In genomic region chr4:87032884-87033533, GRCh38 we compare ENCODE assay signal across 12 cellular contexts.
DNase-seq lines count a peak whose midpoint lies in the region; ATAC-seq and TF ChIP-seq lines count a peak whose summit lies in the region.
"Had no signal": no experiment of that assay in that cellular context is flagged by ENCODE, and none has a peak within 500 bp of the region (broad histone marks: within the 10 kb centered on the region; RNA-seq: fewer than 3 reads in every experiment).

No MANE protein-coding gene starts in this region.

- H3K4me3 Mint-ChIP-seq in immature natural killer cell = no peak overlapping the region
- H3K4me3 Mint-ChIP-seq in naive thymus-derived CD8-positive, alpha-beta T cell = no peak overlapping the region
- H3K4me3 Mint-ChIP-seq: activated CD8-positive, alpha-beta T cell treated with anti-CD3 and anti-CD28 coated beads for 36 hours had no signal

- POLR2A ChIA-PET in naive thymus-derived CD8-positive, alpha-beta T cell (lab: Charles Lee) = interaction anchor here (1.1 kb wide), 1 partner anchor 27 kb away, joined by 4 read pairs; no protein-coding TSS in a partner anchor

- H3K4me3 ChIP-seq in astrocyte of the spinal cord (ENCODE audit: low read depth, low read length) = no peak overlapping the region
- H3K4me3 ChIP-seq in left ventricle myocardium inferior = peak overlapping the region; percentile 43
- H3K4me3 ChIP-seq in retinal pigment epithelial cell (ENCODE audit: low read length) = no peak overlapping the region
- H3K4me3 ChIP-seq in effector memory CD4-positive, alpha-beta T cell (ENCODE audit: insufficient read depth, low read depth, low read length, poor library complexity, severe bottlenecking) = no peak overlapping the region

- no peaks in the 10 kb centered on the region for H3K9me3 ChIP-seq in left ventricle myocardium inferior (replicated peaks)
- H3K9me3 ChIP-seq in effector memory CD4-positive, alpha-beta T cell (ENCODE audit: control insufficient read depth, low read length) = no peaks in the 10 kb centered on the region

- ATAC-seq in naive thymus-derived CD8-positive, alpha-beta T cell = no peak
- ATAC-seq in HG03097 (IDR thresholded peaks at IDR 0.05; ENCODE audit: low FRiP score, unreplicated experiment) = no peak
- ATAC-seq: activated CD8-positive, alpha-beta T cell treated with anti-CD3 and anti-CD28 coated beads for 36 hours had no signal

- no peak for TF ChIP-seq CTCF in astrocyte of the spinal cord (IDR thresholded peaks at IDR 0.05; ENCODE audit: low read depth, low read length)
- TF ChIP-seq CTCF in left ventricle myocardium inferior (IDR thresholded peaks at IDR 0.05; ENCODE audit: borderline replicate concordance) = no peak
- TF ChIP-seq CTCF in retinal pigment epithelial cell (conservative IDR thresholded peaks at IDR 0.05; ENCODE audit: low read depth, low read length) = no peak

- intact Hi-C loops in left ventricle myocardium inferior (cut with micrococcal nuclease) = no loop called here

- H3K9me3 Mint-ChIP-seq in immature natural killer cell = no peaks in the 10 kb centered on the region
- no peaks in the 10 kb centered on the region for H3K9me3 Mint-ChIP-seq in naive thymus-derived CD8-positive, alpha-beta T cell
- H3K9me3 Mint-ChIP-seq: activated CD8-positive, alpha-beta T cell treated with anti-CD3 and anti-CD28 coated beads for 36 hours had no signal

- in situ Hi-C loops in astrocyte of the spinal cord (cut with HindIII; ENCODE audit: low sequenced_read_pairs) = no loop called here

- H3K36me3 Mint-ChIP-seq in immature natural killer cell = no peaks in the 10 kb centered on the region
- peaks cover 0 to 8% (median 0%) of the 10 kb centered on the region in 3 donors for H3K36me3 Mint-ChIP-seq in naive thymus-derived CD8-positive, alpha-beta T cell

- H3K4me1 ChIP-seq in left ventricle myocardium inferior = peaks cover 100% of the 10 kb centered on the region
- no peaks in the 10 kb centered on the region for H3K4me1 ChIP-seq in effector memory CD4-positive, alpha-beta T cell (ENCODE audit: control insufficient read depth, insufficient read depth, low read length, poor library complexity, severe bottlenecking)

- DNase-seq in GM03348 (ENCODE audit: low spot score) (peak; percentile 71), astrocyte of the spinal cord (ENCODE audit: low read depth, low spot score) (peak; percentile 83), left ventricle myocardium inferior (no peak), retinal pigment epithelial cell (ENCODE audit: low read depth) (peak; percentile 74), immature natural killer cell (no peak)
- DNase-seq in effector memory CD4-positive, alpha-beta T cell = no peak
- DNase-seq in naive thymus-derived CD8-positive, alpha-beta T cell = no peak
- DNase-seq: activated CD8-positive, alpha-beta T cell treated with anti-CD3 and anti-CD28 coated beads for 36 hours; DMS79 treated with DMSO at 0.1 percent for 48 hours; stimulated activated CD4-positive, alpha-beta T cell treated with anti-CD3 and anti-CD28 coated beads, Interleukin-15, amount 100 ng/mL, for 24 hours had no signal

- H3K27ac Mint-ChIP-seq in immature natural killer cell = no peak overlapping the region
- no peak overlapping the region for H3K27ac Mint-ChIP-seq in naive thymus-derived CD8-positive, alpha-beta T cell
- H3K27ac Mint-ChIP-seq: activated CD8-positive, alpha-beta T cell treated with anti-CD3 and anti-CD28 coated beads for 36 hours had no signal

- H3K4me1 Mint-ChIP-seq in immature natural killer cell = peaks cover 0 to 46% of the 10 kb centered on the region in 2 donors
- H3K4me1 Mint-ChIP-seq in naive thymus-derived CD8-positive, alpha-beta T cell = peaks cover 17 to 49% (median 28%) of the 10 kb centered on the region in 4 donors

- H3K27ac ChIP-seq in left ventricle myocardium inferior (replicated peaks) = peak overlapping the region; percentile 92
- H3K27ac ChIP-seq in effector memory CD4-positive, alpha-beta T cell (ENCODE audit: insufficient read depth, low read length, poor library complexity, severe bottlenecking) = no peak overlapping the region
- H3K27ac ChIP-seq: epithelial cell of prostate had no signal

- no peaks in the 10 kb centered on the region for H3K27me3 Mint-ChIP-seq in immature natural killer cell (ENCODE audit: low read depth in 3 of 3)
- no peaks in the 10 kb centered on the region for H3K27me3 Mint-ChIP-seq in naive thymus-derived CD8-positive, alpha-beta T cell
- H3K27me3 Mint-ChIP-seq: activated CD8-positive, alpha-beta T cell treated with anti-CD3 and anti-CD28 coated beads for 36 hours had no signal

- H3K36me3 ChIP-seq in left ventricle myocardium inferior = no peaks in the 10 kb centered on the region
- no peaks in the 10 kb centered on the region for H3K36me3 ChIP-seq in effector memory CD4-positive, alpha-beta T cell (ENCODE audit: control insufficient read depth, insufficient read depth, low read length)

- H3K27me3 ChIP-seq in left ventricle myocardium inferior (ENCODE audit: low read depth) = no peaks in the 10 kb centered on the region
- H3K27me3 ChIP-seq in effector memory CD4-positive, alpha-beta T cell (replicated peaks; ENCODE audit: control insufficient read depth, insufficient read depth, low read length, poor library complexity, severe bottlenecking) = no peaks in the 10 kb centered on the region

Comparison
In these comparisons a context has a peak if more than half of its experiments do, and no peak if none do; other contexts are left out.
1. DNase-seq: peak in GM03348 (single experiment), astrocyte of the spinal cord (single experiment) and retinal pigment epithelial cell (single experiment); none in left ventricle myocardium inferior (single experiment), immature natural killer cell (0 of 3), effector memory CD4-positive, alpha-beta T cell (0 of 3) and naive thymus-derived CD8-positive, alpha-beta T cell (0 of 10).